In genomic region chr1:164716992-164717703, GRCh38 we compare ENCODE assay signal across 9 cellular contexts.
DNase-seq lines count a peak whose midpoint lies in the region; ATAC-seq and TF ChIP-seq lines count a peak whose summit lies in the region.
"Had no signal": no experiment of that assay in that cellular context is flagged by ENCODE, and none has a peak within 500 bp of the region (broad histone marks: within the 10 kb centered on the region; RNA-seq: fewer than 3 reads in every experiment).

No MANE protein-coding gene starts in this region.

- peaks cover 3 to 72% (median 34%) of the 10 kb centered on the region in 4 donors for H3K4me1 ChIP-seq in tibial artery

- H3K4me3 ChIP-seq in epithelial cell of esophagus (ENCODE audit: low read length) (no peak overlapping the region), tibial artery (no peak overlapping the region)

- DNase-seq in COLO829 (ENCODE audit: low spot score) = peak; percentile 60
- DNase-seq in LHCN-M2 (ENCODE audit: low read depth) = peak; percentile 56
- DNase-seq in epithelial cell of esophagus (ENCODE audit: low read depth) = peak; percentile 75
- no peak for DNase-seq in NCI-H524 treated with DMSO at 0.1 percent for 48 hours (lab: John Stamatoyannopoulos, UW)
- no peak for DNase-seq in activated effector memory CD4-positive, alpha-beta T cell treated with Interleukin-2 at 50 U/mL for 16 hours
- no peak for DNase-seq in NK-92 treated with Interleukin-12 subunit alpha and Interleukin-12 subunit beta, amount 100 ng/mL, for 24 hours (lab: John Stamatoyannopoulos, UW)
- no peak for DNase-seq in tibial artery

- H3K36me3 ChIP-seq in tibial artery = no peaks in the 10 kb centered on the region

- peak; percentile 84 for ATAC-seq in GM21526 (IDR thresholded peaks at IDR 0.05; ENCODE audit: low FRiP score, unreplicated experiment)
- ATAC-seq: T-cell had no signal

- no peaks in the 10 kb centered on the region for H3K27me3 ChIP-seq in tibial artery

- H3K27ac ChIP-seq in tibial artery = no peak overlapping the region

- intact Hi-C loops in tibial artery (cut with DNase I; ENCODE audit: low total_unique reads) = no loop called here

- no peaks in the 10 kb centered on the region for H3K9me3 ChIP-seq in tibial artery

- no peak for TF ChIP-seq CTCF in epithelial cell of esophagus (IDR thresholded peaks at IDR 0.05; ENCODE audit: insufficient read depth, low read depth, low read length, missing control alignments)
- TF ChIP-seq CTCF in tibial artery (IDR thresholded peaks at IDR 0.05) = no peak

Comparison
In these comparisons a context has a peak if more than half of its experiments do, and no peak if none do; other contexts are left out.
1. DNase-seq: peak in COLO829 (single experiment), LHCN-M2 (single experiment) and epithelial cell of esophagus (single experiment); none in NCI-H524 treated with DMSO at 0.1 percent for 48 hours (single experiment), activated effector memory CD4-positive, alpha-beta T cell treated with Interleukin-2 at 50 U/mL for 16 hours (single experiment), NK-92 treated with Interleukin-12 subunit alpha and Interleukin-12 subunit beta, amount 100 ng/mL, for 24 hours (single experiment) and tibial artery (0 of 2).